In genomic region chr17:18183334-18184142, GRCh38 we compare ENCODE assay signal across 1 cellular context.
A peak's percentile ranks its signal among the peaks of the same experiment; 100 is the strongest.
TF ChIP-seq lines count a peak whose summit lies in the region.

Gene ALKBH5 (plus strand): TSS chr17:18183828. CDS start chr17:18184244, 416 bp downstream.

TF ChIP-seq in HepG2, 621 proteins besides CTCF, POLR2A, EP300 and RAD21 (continued from another document and continues in another):
- TF ChIP-seq, protein P1, sequence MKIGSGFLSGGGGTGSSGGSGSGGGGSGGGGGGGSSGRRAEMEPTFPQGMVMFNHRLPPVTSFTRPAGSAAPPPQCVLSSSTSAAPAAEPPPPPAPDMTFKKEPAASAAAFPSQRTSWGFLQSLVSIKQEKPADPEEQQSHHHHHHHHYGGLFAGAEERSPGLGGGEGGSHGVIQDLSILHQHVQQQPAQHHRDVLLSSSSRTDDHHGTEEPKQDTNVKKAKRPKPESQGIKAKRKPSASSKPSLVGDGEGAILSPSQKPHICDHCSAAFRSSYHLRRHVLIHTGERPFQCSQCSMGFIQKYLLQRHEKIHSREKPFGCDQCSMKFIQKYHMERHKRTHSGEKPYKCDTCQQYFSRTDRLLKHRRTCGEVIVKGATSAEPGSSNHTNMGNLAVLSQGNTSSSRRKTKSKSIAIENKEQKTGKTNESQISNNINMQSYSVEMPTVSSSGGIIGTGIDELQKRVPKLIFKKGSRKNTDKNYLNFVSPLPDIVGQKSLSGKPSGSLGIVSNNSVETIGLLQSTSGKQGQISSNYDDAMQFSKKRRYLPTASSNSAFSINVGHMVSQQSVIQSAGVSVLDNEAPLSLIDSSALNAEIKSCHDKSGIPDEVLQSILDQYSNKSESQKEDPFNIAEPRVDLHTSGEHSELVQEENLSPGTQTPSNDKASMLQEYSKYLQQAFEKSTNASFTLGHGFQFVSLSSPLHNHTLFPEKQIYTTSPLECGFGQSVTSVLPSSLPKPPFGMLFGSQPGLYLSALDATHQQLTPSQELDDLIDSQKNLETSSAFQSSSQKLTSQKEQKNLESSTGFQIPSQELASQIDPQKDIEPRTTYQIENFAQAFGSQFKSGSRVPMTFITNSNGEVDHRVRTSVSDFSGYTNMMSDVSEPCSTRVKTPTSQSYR (CRISPR knock-in tag; IDR thresholded peaks at IDR 0.05; ENCODE audit: borderline replicate concordance): peak; percentile 99
- TF ChIP-seq, protein P2, sequence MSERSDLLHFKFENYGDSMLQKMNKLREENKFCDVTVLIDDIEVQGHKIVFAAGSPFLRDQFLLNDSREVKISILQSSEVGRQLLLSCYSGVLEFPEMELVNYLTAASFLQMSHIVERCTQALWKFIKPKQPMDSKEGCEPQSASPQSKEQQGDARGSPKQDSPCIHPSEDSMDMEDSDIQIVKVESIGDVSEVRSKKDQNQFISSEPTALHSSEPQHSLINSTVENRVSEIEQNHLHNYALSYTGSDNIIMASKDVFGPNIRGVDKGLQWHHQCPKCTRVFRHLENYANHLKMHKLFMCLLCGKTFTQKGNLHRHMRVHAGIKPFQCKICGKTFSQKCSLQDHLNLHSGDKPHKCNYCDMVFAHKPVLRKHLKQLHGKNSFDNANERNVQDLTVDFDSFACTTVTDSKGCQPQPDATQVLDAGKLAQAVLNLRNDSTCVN (CRISPR knock-in tag; IDR thresholded peaks at IDR 0.05; ENCODE audit: borderline replicate concordance): no peak
- TF ChIP-seq LCORL (IDR thresholded peaks at IDR 0.05) (no peak), LCORL (CRISPR knock-in tag; IDR thresholded peaks at IDR 0.05) (no peak; the same call in 1 of the 2 replicates), NFKB2 (CRISPR knock-in tag; IDR thresholded peaks at IDR 0.05; ENCODE audit: borderline replicate concordance) (no peak), ZNF83 (CRISPR knock-in tag; IDR thresholded peaks at IDR 0.05; ENCODE audit: borderline replicate concordance) (0 out of 2 replicates have a peak, but pooled peaks have one; percentile 78), ZNF562 (CRISPR knock-in tag; IDR thresholded peaks at IDR 0.05; ENCODE audit: borderline replicate concordance) (no peak), ZKSCAN1 (IDR thresholded peaks at IDR 0.05; ENCODE audit: low read length) (0 out of 2 replicates have a peak, but pooled peaks have one; percentile 55), NFYB (CRISPR knock-in tag; IDR thresholded peaks at IDR 0.05) (peak; percentile 92), ZC3H4 (CRISPR knock-in tag; IDR thresholded peaks at IDR 0.05; ENCODE audit: borderline replicate concordance) (no peak), ZNF609 (CRISPR knock-in tag; IDR thresholded peaks at IDR 0.05; ENCODE audit: borderline replicate concordance) (0 out of 2 replicates have a peak, but pooled peaks have one; percentile 16), ZNF614 (CRISPR knock-in tag; IDR thresholded peaks at IDR 0.05; ENCODE audit: borderline replicate concordance) (no peak), ZNF724P (CRISPR knock-in tag; IDR thresholded peaks at IDR 0.05; ENCODE audit: borderline replicate concordance) (peak; percentile 90), ZFYVE20 (CRISPR knock-in tag; IDR thresholded peaks at IDR 0.05; ENCODE audit: borderline replicate concordance, low read depth) (peak; percentile 68; the same call in 1 of the 2 replicates), CREM (IDR thresholded peaks at IDR 0.05) (peak; percentile 85), CREM (CRISPR knock-in tag; IDR thresholded peaks at IDR 0.05) (no peak), TBX2 (CRISPR knock-in tag; IDR thresholded peaks at IDR 0.05; ENCODE audit: borderline replicate concordance) (0 out of 2 replicates have a peak, but pooled peaks have one; percentile 7), AFF4 (CRISPR knock-in tag; IDR thresholded peaks at IDR 0.05) (no peak), ZNF484 (CRISPR knock-in tag; IDR thresholded peaks at IDR 0.05; ENCODE audit: borderline replicate concordance, low read depth) (no peak), ZMYM4 (CRISPR knock-in tag; IDR thresholded peaks at IDR 0.05) (peak; percentile 70), ZNF546 (CRISPR knock-in tag; conservative IDR thresholded peaks at IDR 0.05) (peak; percentile 23; the same call in 1 of the 2 replicates), ZNF704 (CRISPR knock-in tag; IDR thresholded peaks at IDR 0.05; ENCODE audit: borderline replicate concordance) (peak; percentile 12; the same call in 1 of the 2 replicates)
- TF ChIP-seq, protein P3, sequence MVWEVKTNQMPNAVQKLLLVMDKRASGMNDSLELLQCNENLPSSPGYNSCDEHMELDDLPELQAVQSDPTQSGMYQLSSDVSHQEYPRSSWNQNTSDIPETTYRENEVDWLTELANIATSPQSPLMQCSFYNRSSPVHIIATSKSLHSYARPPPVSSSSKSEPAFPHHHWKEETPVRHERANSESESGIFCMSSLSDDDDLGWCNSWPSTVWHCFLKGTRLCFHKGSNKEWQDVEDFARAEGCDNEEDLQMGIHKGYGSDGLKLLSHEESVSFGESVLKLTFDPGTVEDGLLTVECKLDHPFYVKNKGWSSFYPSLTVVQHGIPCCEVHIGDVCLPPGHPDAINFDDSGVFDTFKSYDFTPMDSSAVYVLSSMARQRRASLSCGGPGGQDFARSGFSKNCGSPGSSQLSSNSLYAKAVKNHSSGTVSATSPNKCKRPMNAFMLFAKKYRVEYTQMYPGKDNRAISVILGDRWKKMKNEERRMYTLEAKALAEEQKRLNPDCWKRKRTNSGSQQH (CRISPR knock-in tag; IDR thresholded peaks at IDR 0.05; ENCODE audit: low read depth): peak; percentile 87; the same call in 1 of the 2 replicates
- TF ChIP-seq, protein P4, sequence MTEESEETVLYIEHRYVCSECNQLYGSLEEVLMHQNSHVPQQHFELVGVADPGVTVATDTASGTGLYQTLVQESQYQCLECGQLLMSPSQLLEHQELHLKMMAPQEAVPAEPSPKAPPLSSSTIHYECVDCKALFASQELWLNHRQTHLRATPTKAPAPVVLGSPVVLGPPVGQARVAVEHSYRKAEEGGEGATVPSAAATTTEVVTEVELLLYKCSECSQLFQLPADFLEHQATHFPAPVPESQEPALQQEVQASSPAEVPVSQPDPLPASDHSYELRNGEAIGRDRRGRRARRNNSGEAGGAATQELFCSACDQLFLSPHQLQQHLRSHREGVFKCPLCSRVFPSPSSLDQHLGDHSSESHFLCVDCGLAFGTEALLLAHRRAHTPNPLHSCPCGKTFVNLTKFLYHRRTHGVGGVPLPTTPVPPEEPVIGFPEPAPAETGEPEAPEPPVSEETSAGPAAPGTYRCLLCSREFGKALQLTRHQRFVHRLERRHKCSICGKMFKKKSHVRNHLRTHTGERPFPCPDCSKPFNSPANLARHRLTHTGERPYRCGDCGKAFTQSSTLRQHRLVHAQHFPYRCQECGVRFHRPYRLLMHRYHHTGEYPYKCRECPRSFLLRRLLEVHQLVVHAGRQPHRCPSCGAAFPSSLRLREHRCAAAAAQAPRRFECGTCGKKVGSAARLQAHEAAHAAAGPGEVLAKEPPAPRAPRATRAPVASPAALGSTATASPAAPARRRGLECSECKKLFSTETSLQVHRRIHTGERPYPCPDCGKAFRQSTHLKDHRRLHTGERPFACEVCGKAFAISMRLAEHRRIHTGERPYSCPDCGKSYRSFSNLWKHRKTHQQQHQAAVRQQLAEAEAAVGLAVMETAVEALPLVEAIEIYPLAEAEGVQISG (CRISPR knock-in tag; IDR thresholded peaks at IDR 0.05): peak; percentile 67
- TF ChIP-seq, protein P5, sequence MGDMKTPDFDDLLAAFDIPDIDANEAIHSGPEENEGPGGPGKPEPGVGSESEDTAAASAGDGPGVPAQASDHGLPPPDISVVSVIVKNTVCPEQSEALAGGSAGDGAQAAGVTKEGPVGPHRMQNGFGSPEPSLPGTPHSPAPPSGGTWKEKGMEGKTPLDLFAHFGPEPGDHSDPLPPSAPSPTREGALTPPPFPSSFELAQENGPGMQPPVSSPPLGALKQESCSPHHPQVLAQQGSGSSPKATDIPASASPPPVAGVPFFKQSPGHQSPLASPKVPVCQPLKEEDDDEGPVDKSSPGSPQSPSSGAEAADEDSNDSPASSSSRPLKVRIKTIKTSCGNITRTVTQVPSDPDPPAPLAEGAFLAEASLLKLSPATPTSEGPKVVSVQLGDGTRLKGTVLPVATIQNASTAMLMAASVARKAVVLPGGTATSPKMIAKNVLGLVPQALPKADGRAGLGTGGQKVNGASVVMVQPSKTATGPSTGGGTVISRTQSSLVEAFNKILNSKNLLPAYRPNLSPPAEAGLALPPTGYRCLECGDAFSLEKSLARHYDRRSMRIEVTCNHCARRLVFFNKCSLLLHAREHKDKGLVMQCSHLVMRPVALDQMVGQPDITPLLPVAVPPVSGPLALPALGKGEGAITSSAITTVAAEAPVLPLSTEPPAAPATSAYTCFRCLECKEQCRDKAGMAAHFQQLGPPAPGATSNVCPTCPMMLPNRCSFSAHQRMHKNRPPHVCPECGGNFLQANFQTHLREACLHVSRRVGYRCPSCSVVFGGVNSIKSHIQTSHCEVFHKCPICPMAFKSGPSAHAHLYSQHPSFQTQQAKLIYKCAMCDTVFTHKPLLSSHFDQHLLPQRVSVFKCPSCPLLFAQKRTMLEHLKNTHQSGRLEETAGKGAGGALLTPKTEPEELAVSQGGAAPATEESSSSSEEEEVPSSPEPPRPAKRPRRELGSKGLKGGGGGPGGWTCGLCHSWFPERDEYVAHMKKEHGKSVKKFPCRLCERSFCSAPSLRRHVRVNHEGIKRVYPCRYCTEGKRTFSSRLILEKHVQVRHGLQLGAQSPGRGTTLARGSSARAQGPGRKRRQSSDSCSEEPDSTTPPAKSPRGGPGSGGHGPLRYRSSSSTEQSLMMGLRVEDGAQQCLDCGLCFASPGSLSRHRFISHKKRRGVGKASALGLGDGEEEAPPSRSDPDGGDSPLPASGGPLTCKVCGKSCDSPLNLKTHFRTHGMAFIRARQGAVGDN (CRISPR knock-in tag; IDR thresholded peaks at IDR 0.05): peak; percentile 85
- TF ChIP-seq, protein P6, sequence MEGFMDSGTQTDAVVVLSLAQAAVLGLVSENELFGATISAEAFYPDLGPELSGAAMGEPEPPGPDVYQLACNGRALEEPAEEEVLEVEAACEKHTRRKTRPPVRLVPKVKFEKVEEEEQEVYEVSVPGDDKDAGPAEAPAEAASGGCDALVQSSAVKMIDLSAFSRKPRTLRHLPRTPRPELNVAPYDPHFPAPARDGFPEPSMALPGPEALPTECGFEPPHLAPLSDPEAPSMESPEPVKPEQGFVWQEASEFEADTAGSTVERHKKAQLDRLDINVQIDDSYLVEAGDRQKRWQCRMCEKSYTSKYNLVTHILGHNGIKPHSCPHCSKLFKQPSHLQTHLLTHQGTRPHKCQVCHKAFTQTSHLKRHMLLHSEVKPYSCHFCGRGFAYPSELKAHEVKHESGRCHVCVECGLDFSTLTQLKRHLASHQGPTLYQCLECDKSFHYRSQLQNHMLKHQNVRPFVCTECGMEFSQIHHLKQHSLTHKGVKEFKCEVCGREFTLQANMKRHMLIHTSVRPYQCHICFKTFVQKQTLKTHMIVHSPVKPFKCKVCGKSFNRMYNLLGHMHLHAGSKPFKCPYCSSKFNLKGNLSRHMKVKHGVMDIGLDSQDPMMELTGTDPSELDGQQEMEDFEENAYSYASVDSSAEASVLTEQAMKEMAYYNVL (CRISPR knock-in tag; IDR thresholded peaks at IDR 0.05; ENCODE audit: borderline replicate concordance): no peak; the same call in 1 of the 2 replicates
